ENCODE assay signal across 35 cellular contexts in genomic region chrX:18879144-18879543, GRCh38.
DNase-seq lines count a peak whose midpoint lies in the region; ATAC-seq and TF ChIP-seq lines count a peak whose summit lies in the region.
"Had no signal": no experiment of that assay in that cellular context is flagged by ENCODE, and none has a peak within 500 bp of the region (broad histone marks: within the 10 kb centered on the region; RNA-seq: fewer than 3 reads in every experiment).

No MANE protein-coding gene starts in this region.

- peaks cover 0 to 1% of the 10 kb centered on the region in 2 donors for H3K4me1 ChIP-seq in right atrium auricular region
- H3K4me1 ChIP-seq in hepatocyte (ENCODE audit: insufficient read depth): peaks cover 3% of the 10 kb centered on the region
- no peaks in the 10 kb centered on the region for H3K4me1 ChIP-seq in spleen
- H3K4me1 ChIP-seq: BLaER1 treated with 17β-estradiol and CSF1 and Interleukin-3, amounts not matched to agents 10 nM and 100 nM had no signal

- no peaks in the 10 kb centered on the region for H3K27me3 Mint-ChIP-seq in activated CD8-positive, alpha-beta memory T cell treated with anti-CD3 and anti-CD28 coated beads, Interleukin-2, amount 10 ng/mL, durations not matched to agents 7 days and 5 days
- H3K27me3 Mint-ChIP-seq: CD4-positive, alpha-beta T cell had no signal

- H3K9me3 ChIP-seq in right atrium auricular region: no peaks in the 10 kb centered on the region
- H3K9me3 ChIP-seq in hepatocyte (ENCODE audit: low read depth): no peaks in the 10 kb centered on the region
- H3K9me3 ChIP-seq in spleen: peaks cover 0 to 6% (median 0%) of the 10 kb centered on the region in 8 donors
- H3K9me3 ChIP-seq: A549, BE2C, BLaER1, Caco-2 had no signal

- no peaks in the 10 kb centered on the region for H3K4me1 Mint-ChIP-seq in activated CD8-positive, alpha-beta memory T cell treated with anti-CD3 and anti-CD28 coated beads, Interleukin-2, amount 10 ng/mL, durations not matched to agents 7 days and 5 days
- H3K4me1 Mint-ChIP-seq: B cell; CD14-positive monocyte; CD4-positive, alpha-beta memory T cell; CD8-positive, alpha-beta memory T cell had no signal

- H3K27ac Mint-ChIP-seq in activated CD8-positive, alpha-beta memory T cell treated with anti-CD3 and anti-CD28 coated beads, Interleukin-2, amount 10 ng/mL, durations not matched to agents 7 days and 5 days: no peak overlapping the region
- H3K27ac Mint-ChIP-seq: B cell; CD14-positive monocyte; CD4-positive, alpha-beta memory T cell; CD4-positive, alpha-beta T cell; CD8-positive, alpha-beta memory T cell; CD8-positive, alpha-beta T cell had no signal

- intact Hi-C loops in cardiac septum (cut with DNase I) (no loop called here), posterior vena cava (cut with DNase I) (no loop called here), spleen (cut with DNase I; ENCODE audit: low total_unique reads) (no loop called here)

- H3K27ac ChIP-seq in right atrium auricular region (no peak overlapping the region), hepatocyte (no peak overlapping the region), spleen (no peak overlapping the region)
- H3K27ac ChIP-seq: 22Rv1; A549; BLaER1; BLaER1 treated with 17β-estradiol and CSF1 and Interleukin-3, amounts not matched to agents 10 nM and 100 nM; C4-2B had no signal

- H3K27me3 ChIP-seq in right atrium auricular region: no peaks in the 10 kb centered on the region
- H3K27me3 ChIP-seq in hepatocyte: no peaks in the 10 kb centered on the region
- H3K27me3 ChIP-seq in spleen (replicated peaks in 1 of 7): peaks cover 0 to 10% (median 0%) of the 10 kb centered on the region in 7 donors
- H3K27me3 ChIP-seq: BE2C had no signal

- no peaks in the 10 kb centered on the region for H4K20me1 ChIP-seq in hepatocyte (ENCODE audit: insufficient read depth, poor library complexity, severe bottlenecking)
- H4K20me1 ChIP-seq: BLaER1 had no signal

- H3K79me2 ChIP-seq in hepatocyte: no peaks in the 10 kb centered on the region

- no peak overlapping the region for H3K4me3 Mint-ChIP-seq in activated CD8-positive, alpha-beta memory T cell treated with anti-CD3 and anti-CD28 coated beads, Interleukin-2, amount 10 ng/mL, durations not matched to agents 7 days and 5 days
- H3K4me3 Mint-ChIP-seq: B cell; CD14-positive monocyte; CD4-positive, alpha-beta memory T cell; CD4-positive, alpha-beta T cell; CD4-positive, CD25-positive, alpha-beta regulatory T cell; CD8-positive, alpha-beta memory T cell; CD8-positive, alpha-beta T cell had no signal

- peak; percentile 60 for DNase-seq in cardiac septum (ENCODE audit: low spot score)
- DNase-seq in right atrium auricular region (ENCODE audit: low spot score): no peak
- peak; percentile 1 for DNase-seq in hepatocyte (ENCODE audit: low spot score)
- DNase-seq in posterior vena cava (ENCODE audit: low spot score): peak; percentile 37
- peak; percentile 39 for DNase-seq in spleen
- no peak for DNase-seq in G401 (ENCODE audit: low spot score)
- no peak for DNase-seq in NCI-H2196 treated with DMSO at 0.1 percent for 48 hours (lab: John Stamatoyannopoulos, UW; ENCODE audit: unreplicated experiment)
- no peak for DNase-seq in activated CD8-positive, alpha-beta memory T cell treated with anti-CD3 and anti-CD28 coated beads, Interleukin-2, amount 10 ng/mL, durations not matched to agents 7 days and 5 days
- DNase-seq: 8988T; ACHN; AML-193; BE2C; C1 segment of cervical spinal cord; Caco-2; Calu3; CD4-positive, alpha-beta memory T cell; CD4-positive, alpha-beta T cell; CD4-positive, CD25-positive, alpha-beta regulatory T cell; CD8-positive, alpha-beta memory T cell; CD8-positive, alpha-beta T cell; COR-L47; DMS 273 treated with DMSO at 0.1 percent for 48 hours; DMS153; DMS53; DMS79; DMS79 treated with DMSO at 0.1 percent for 48 hours; DND-41; EL had no signal

- TF ChIP-seq POLR2A in spleen (IDR thresholded peaks at IDR 0.05): no peak

- no peak overlapping the region for H2AFZ ChIP-seq in hepatocyte

- ATAC-seq in activated CD8-positive, alpha-beta memory T cell treated with anti-CD3 and anti-CD28 coated beads, Interleukin-2, amount 10 ng/mL, durations not matched to agents 7 days and 5 days: no peak
- ATAC-seq: A549; CD8-positive, alpha-beta T cell had no signal

- CTCF ChIA-PET in activated CD8-positive, alpha-beta memory T cell treated with anti-CD3 and anti-CD28 coated beads, Interleukin-2, amount 10 ng/mL, durations not matched to agents 7 days and 5 days (lab: Charles Lee): no interaction called here

- no peaks in the 10 kb centered on the region for H3K36me3 ChIP-seq in right atrium auricular region
- no peaks in the 10 kb centered on the region for H3K36me3 ChIP-seq in hepatocyte (replicated peaks; ENCODE audit: insufficient read depth, low read depth)
- H3K36me3 ChIP-seq in spleen: no peaks in the 10 kb centered on the region
- H3K36me3 ChIP-seq: BLaER1; BLaER1 treated with 17β-estradiol and CSF1 and Interleukin-3, amounts not matched to agents 10 nM and 100 nM had no signal

- in situ Hi-C loops in G401 (cut with HindIII; ENCODE audit: low sequenced_read_pairs): no loop called here

- WGBS in hepatocyte (ENCODE audit: low lambda C conversion rate, missing lambda C conversion rate): 83% methylated on average over 9 of the region's 9 CpGs
- 76 to 100% (median 87%) methylated on average over 1 to 9 of the region's 9 CpGs for WGBS in spleen, 5 donors

- no peaks in the 10 kb centered on the region for H3K9me2 ChIP-seq in hepatocyte (replicated peaks; ENCODE audit: insufficient read depth)

- H3K9me3 Mint-ChIP-seq in activated CD8-positive, alpha-beta memory T cell treated with anti-CD3 and anti-CD28 coated beads, Interleukin-2, amount 10 ng/mL, durations not matched to agents 7 days and 5 days (ENCODE audit: low read depth): no peaks in the 10 kb centered on the region
- H3K9me3 Mint-ChIP-seq: CD4-positive, alpha-beta T cell; CD8-positive, alpha-beta T cell had no signal

- no peaks in the 10 kb centered on the region for H3K36me3 Mint-ChIP-seq in activated CD8-positive, alpha-beta memory T cell treated with anti-CD3 and anti-CD28 coated beads, Interleukin-2, amount 10 ng/mL, durations not matched to agents 7 days and 5 days
- H3K36me3 Mint-ChIP-seq: CD14-positive monocyte; CD4-positive, alpha-beta memory T cell; CD4-positive, CD25-positive, alpha-beta regulatory T cell; CD8-positive, alpha-beta memory T cell; CD8-positive, alpha-beta T cell had no signal

- H3K4me2 ChIP-seq in hepatocyte: no peak overlapping the region
- H3K4me2 ChIP-seq: A549; BLaER1; BLaER1 treated with 17β-estradiol and CSF1 and Interleukin-3, amounts not matched to agents 10 nM and 100 nM had no signal

- TF ChIP-seq CTCF in right atrium auricular region (IDR thresholded peaks at IDR 0.05) (no peak), hepatocyte (IDR thresholded peaks at IDR 0.05; ENCODE audit: poor library complexity) (no peak), spleen (IDR thresholded peaks at IDR 0.05 in 8 of 11, conservative IDR thresholded peaks at IDR 0.05 in 3 of 11) (no peak)

- H3K4me3 ChIP-seq in right atrium auricular region (no peak overlapping the region), hepatocyte (no peak overlapping the region), spleen (no peak overlapping the region)
- H3K4me3 ChIP-seq: A549; BLaER1; BLaER1 treated with 17β-estradiol and CSF1 and Interleukin-3, amounts not matched to agents 10 nM and 100 nM had no signal

Comparison
In these comparisons a context has a peak if more than half of its experiments do, and no peak if none do; other contexts are left out.
1. DNase-seq: peak in cardiac septum (single experiment), hepatocyte (single experiment), posterior vena cava (single experiment) and spleen (single experiment); none in right atrium auricular region (single experiment), G401 (single experiment), NCI-H2196 treated with DMSO at 0.1 percent for 48 hours (single experiment) and activated CD8-positive, alpha-beta memory T cell treated with anti-CD3 and anti-CD28 coated beads, Interleukin-2, amount 10 ng/mL, durations not matched to agents 7 days and 5 days (single experiment).